Comparison of ENCODE assay signal across 11 cellular contexts in the genomic region with DNA sequence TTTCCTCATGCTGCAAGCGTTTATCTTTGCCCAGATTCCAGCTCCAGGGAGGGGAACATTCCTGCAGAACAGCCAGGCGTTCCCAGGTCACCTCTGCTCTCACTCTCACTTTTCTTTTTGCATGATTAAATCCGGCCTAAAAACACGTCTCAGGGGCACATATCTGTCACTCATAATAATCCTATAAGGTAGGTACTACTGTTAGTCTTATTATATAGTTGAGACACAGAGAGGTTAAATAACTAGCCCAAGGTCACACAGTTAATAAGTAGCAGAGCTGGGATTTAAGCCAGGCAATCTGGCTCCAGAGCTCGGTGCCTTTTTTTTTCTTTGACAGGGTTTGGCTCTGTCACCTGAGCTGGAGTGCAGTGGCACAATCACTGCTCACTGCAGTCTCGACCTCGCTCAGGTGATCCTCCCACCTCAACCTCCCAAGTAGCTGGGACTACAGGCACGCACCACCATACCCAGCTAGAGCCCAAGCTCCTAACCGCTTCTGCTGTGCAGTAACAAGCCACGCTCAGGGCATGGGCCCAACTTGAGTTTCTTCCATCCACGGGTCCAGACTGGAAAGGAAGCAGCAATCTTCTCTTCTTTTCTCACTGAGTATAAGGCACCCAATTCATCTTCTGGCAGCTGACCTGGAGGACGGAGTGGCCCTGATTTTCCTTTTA.
DNase-seq lines count a peak whose midpoint lies in the region; ATAC-seq, FAIRE-seq and TF ChIP-seq lines count a peak whose summit lies in the region.
"Had no signal": no experiment of that assay in that cellular context is flagged by ENCODE, and none has a peak within 500 bp of the region (broad histone marks: within the 10 kb centered on the region; RNA-seq: fewer than 3 reads in every experiment).

No MANE protein-coding gene starts in this region.

- H3K4me1 ChIP-seq in HEK293 (ENCODE audit: control insufficient read depth, insufficient read depth, low read length): no peaks in the 10 kb centered on the region

- no peak overlapping the region for H3K4me3 Mint-ChIP-seq in chondrocyte (ENCODE audit: unreplicated experiment)

- CTCF ChIA-PET in HEK293 (lab: Yijun Ruan, JAX): no interaction called here

- no peaks in the 10 kb centered on the region for H3K36me3 ChIP-seq in HEK293 (ENCODE audit: control insufficient read depth in 2 of 2, insufficient read depth in 1 of 2, low read length in 2 of 2)
- H3K36me3 ChIP-seq: tibial nerve had no signal

- peak overlapping the region; percentile 10 for H3K27ac Mint-ChIP-seq in chondrocyte (ENCODE audit: unreplicated experiment)

- H3K36me3 Mint-ChIP-seq in chondrocyte (ENCODE audit: low read depth): no peaks in the 10 kb centered on the region

- DNase-seq in chondrocyte (ENCODE audit: low spot score): peak; percentile 57
- peak; percentile 68 for DNase-seq in islet precursor cell
- no peak for DNase-seq in sciatic nerve (ENCODE audit: low spot score)
- DNase-seq in D721Med (ENCODE audit: insufficient read length, low spot score): no peak
- DNase-seq in effector CD8-positive, alpha-beta T cell (lab: John Stamatoyannopoulos, UW): no peak
- no peak for DNase-seq in hypothalamus (lab: John Stamatoyannopoulos, UW)
- DNase-seq: amygdala, NCI-H146 had no signal

- POLR2A ChIA-PET in HEK293 (lab: Yijun Ruan, JAX): no interaction called here

- peaks cover 33% of the 10 kb centered on the region for H3K4me1 Mint-ChIP-seq in chondrocyte (ENCODE audit: low read depth)

- H3K27me3 Mint-ChIP-seq in chondrocyte (ENCODE audit: low read depth): no peaks in the 10 kb centered on the region

- TF ChIP-seq CTCF in HEK293 (tag by site-specific recombination; IDR thresholded peaks at IDR 0.05): no peak
- TF ChIP-seq CTCF in chondrocyte (IDR thresholded peaks at IDR 0.05): no peak
- no peak for TF ChIP-seq CTCF in D721Med (IDR thresholded peaks at IDR 0.05; ENCODE audit: insufficient read depth, missing control alignments)

- intact Hi-C loops in sciatic nerve (cut with DNase I): no loop called here

- FAIRE-seq in D721Med (lab: Jason Lieb, UNC): no peak

- H3K27ac ChIP-seq in HEK293 (ENCODE audit: extremely low read depth, low read depth, low read length): no peak overlapping the region

- no peaks in the 10 kb centered on the region for H3K9me3 ChIP-seq in HEK293 (ENCODE audit: control insufficient read depth, insufficient read depth, low read depth, low read length)
- H3K9me3 ChIP-seq: tibial nerve had no signal

- H3K4me3 ChIP-seq in HEK293 (ENCODE audit: low read depth, low read length): no peak overlapping the region
- H3K4me3 ChIP-seq: tibial nerve had no signal

- H3K9me3 Mint-ChIP-seq in chondrocyte (ENCODE audit: low read depth): no peaks in the 10 kb centered on the region

- ATAC-seq in sciatic nerve (peak; percentile 86), HG03354 (IDR thresholded peaks at IDR 0.05; ENCODE audit: poor library complexity, severe bottlenecking, unreplicated experiment) (no peak)

TF ChIP-seq in HEK293, 187 proteins besides CTCF, POLR2A, EP300 and RAD21:
- TF ChIP-seq ZNF621 (tag by site-specific recombination; IDR thresholded peaks at IDR 0.05) (no peak), ZNF341 (tag by site-specific recombination; IDR thresholded peaks at IDR 0.05; ENCODE audit: low read depth) (peak; percentile 37; the same call in 1 of the 2 replicates), ZNF548 (tag by site-specific recombination; IDR thresholded peaks at IDR 0.05) (no peak)
TF ChIP-seq in HEK293: peak in this region for 1.

Comparison
In these comparisons a context has a peak if more than half of its experiments do, and no peak if none do; other contexts are left out.
1. DNase-seq: peak in chondrocyte (single experiment) and islet precursor cell (single experiment); none in sciatic nerve (single experiment), D721Med (single experiment), effector CD8-positive, alpha-beta T cell (single experiment) and hypothalamus (0 of 51).